Comparison of ENCODE assay signal across 1 cellular context in genomic region chr1:9181990-9182783, GRCh38.
TF ChIP-seq lines count a peak whose summit lies in the region.

No MANE protein-coding gene starts in this region.

TF ChIP-seq in HepG2, 621 proteins besides CTCF, POLR2A, EP300 and RAD21 (continued from another document and continues in another):
- TF ChIP-seq ZNF280D (CRISPR knock-in tag; IDR thresholded peaks at IDR 0.05) (no peak), KDM5A (IDR thresholded peaks at IDR 0.05; ENCODE audit: borderline replicate concordance, low read length) (no peak; the same call in 1 of the 2 replicates), FOXA3 (CRISPR knock-in tag; IDR thresholded peaks at IDR 0.05) (peak; percentile 34; the same call in 1 of the 2 replicates), ZNF674 (CRISPR knock-in tag; IDR thresholded peaks at IDR 0.05; ENCODE audit: low read depth) (no peak; the same call in 1 of the 2 replicates), KLF13 (CRISPR knock-in tag; IDR thresholded peaks at IDR 0.05) (no peak), TFAP4 (IDR thresholded peaks at IDR 0.05; ENCODE audit: borderline replicate concordance, low read depth) (peak; percentile 31; the same call in 1 of the 2 replicates), MAX (IDR thresholded peaks at IDR 0.05) (peak; percentile 63; the same call in 1 of the 2 replicates), REXO4 (CRISPR knock-in tag; IDR thresholded peaks at IDR 0.05; ENCODE audit: borderline replicate concordance) (no peak), TSC22D2 (CRISPR knock-in tag; IDR thresholded peaks at IDR 0.05; ENCODE audit: borderline replicate concordance) (peak; percentile 20; the same call in 1 of the 2 replicates), ZMYM3 (CRISPR knock-in tag; IDR thresholded peaks at IDR 0.05) (0 out of 2 replicates have a peak, but pooled peaks have one; percentile 23), RXRA (CRISPR knock-in tag; IDR thresholded peaks at IDR 0.05) (0 out of 2 replicates have a peak, but pooled peaks have one; percentile 16), ZNF878 (CRISPR knock-in tag; IDR thresholded peaks at IDR 0.05) (no peak), E2F1 (CRISPR knock-in tag; IDR thresholded peaks at IDR 0.05) (peak; percentile 25; the same call in 1 of the 2 replicates), PAF1 (CRISPR knock-in tag; IDR thresholded peaks at IDR 0.05) (no peak), MXD4 (CRISPR knock-in tag; IDR thresholded peaks at IDR 0.05) (0 out of 2 replicates have a peak, but pooled peaks have one; percentile 57), PITX1 (CRISPR knock-in tag; IDR thresholded peaks at IDR 0.05) (peak; percentile 68), GATA4 (IDR thresholded peaks at IDR 0.05; ENCODE audit: borderline replicate concordance, low read depth) (no peak), HMGXB3 (CRISPR knock-in tag; IDR thresholded peaks at IDR 0.05; ENCODE audit: borderline replicate concordance) (no peak), UBTF (CRISPR knock-in tag; IDR thresholded peaks at IDR 0.05) (peak; percentile 87), ZFYVE20 (CRISPR knock-in tag; IDR thresholded peaks at IDR 0.05; ENCODE audit: borderline replicate concordance, low read depth) (0 out of 2 replicates have a peak, but pooled peaks have one; percentile 65), MIER3 (CRISPR knock-in tag; IDR thresholded peaks at IDR 0.05; ENCODE audit: borderline replicate concordance) (no peak), ZNF746 (CRISPR knock-in tag; IDR thresholded peaks at IDR 0.05) (0 out of 2 replicates have a peak, but pooled peaks have one; percentile 27), TP53 (CRISPR knock-in tag; conservative IDR thresholded peaks at IDR 0.05) (peak; percentile 99), ZNF232 (CRISPR knock-in tag; IDR thresholded peaks at IDR 0.05; ENCODE audit: borderline replicate concordance) (no peak), NFKBIZ (CRISPR knock-in tag; IDR thresholded peaks at IDR 0.05) (no peak), ZNF234 (CRISPR knock-in tag; conservative IDR thresholded peaks at IDR 0.05) (no peak; the same call in 1 of the 2 replicates), ZSCAN5A (CRISPR knock-in tag; IDR thresholded peaks at IDR 0.05; ENCODE audit: borderline replicate concordance) (peak; percentile 47; the same call in 1 of the 2 replicates), TGIF2 (CRISPR knock-in tag; IDR thresholded peaks at IDR 0.05) (no peak), ZNF570 (CRISPR knock-in tag; IDR thresholded peaks at IDR 0.05; ENCODE audit: borderline replicate concordance) (no peak), SRSF1 (optimal IDR thresholded peaks at IDR 0.05; ENCODE audit: low read depth, low read length) (peak; percentile 76), SUZ12 (IDR thresholded peaks at IDR 0.05; ENCODE audit: low read depth, low read length) (no peak), KAT7 (CRISPR knock-in tag; IDR thresholded peaks at IDR 0.05; ENCODE audit: borderline replicate concordance) (peak; percentile 78; the same call in 1 of the 2 replicates), ZNF790 (CRISPR knock-in tag; IDR thresholded peaks at IDR 0.05; ENCODE audit: borderline replicate concordance) (peak; percentile 71; the same call in 1 of the 2 replicates), ZBTB4 (CRISPR knock-in tag; IDR thresholded peaks at IDR 0.05; ENCODE audit: borderline replicate concordance) (no peak), ZBTB7A (CRISPR knock-in tag; IDR thresholded peaks at IDR 0.05) (peak; percentile 75), FOXK1 (CRISPR knock-in tag; IDR thresholded peaks at IDR 0.05; ENCODE audit: borderline replicate concordance, low read depth) (no peak; the same call in 1 of the 2 replicates), ZNF260 (CRISPR knock-in tag; IDR thresholded peaks at IDR 0.05; ENCODE audit: borderline replicate concordance, low read depth) (no peak), ZNF616 (CRISPR knock-in tag; IDR thresholded peaks at IDR 0.05; ENCODE audit: low read depth) (0 out of 2 replicates have a peak, but pooled peaks have one; percentile 31), CBX1 (IDR thresholded peaks at IDR 0.05; ENCODE audit: low read depth) (peak; percentile 28), ZNF792 (CRISPR knock-in tag; IDR thresholded peaks at IDR 0.05) (0 out of 2 replicates have a peak, but pooled peaks have one; percentile 63), CREBL2 (CRISPR knock-in tag; IDR thresholded peaks at IDR 0.05; ENCODE audit: borderline replicate concordance) (0 out of 2 replicates have a peak, but pooled peaks have one; percentile 38), ATF7-NPFF (CRISPR knock-in tag; IDR thresholded peaks at IDR 0.05; ENCODE audit: low read depth) (peak; percentile 64), CSRNP2 (CRISPR knock-in tag; conservative IDR thresholded peaks at IDR 0.05; ENCODE audit: low read depth) (no peak)
